In genomic region chr2:121596221-121597080, GRCh38 we compare ENCODE assay signal across 8 cellular contexts. TPM values are rescaled to one million over a fixed set of nuclear protein-coding genes. Genes with fewer than 3 reads are reported as not detected.
DNase-seq lines count a peak whose midpoint lies in the region; ATAC-seq and TF ChIP-seq lines count a peak whose summit lies in the region.

No MANE protein-coding gene starts in this region.

- no peaks in the 10 kb centered on the region for H3K9me3 ChIP-seq in smooth muscle cell (replicated peaks; ENCODE audit: low read depth)

- peaks cover 6% of the 10 kb centered on the region for H3K4me1 ChIP-seq in smooth muscle cell (ENCODE audit: low read depth)

- no peaks in the 10 kb centered on the region for H3K27me3 ChIP-seq in smooth muscle cell (ENCODE audit: low read depth)

- H3K4me2 ChIP-seq in smooth muscle cell: peak overlapping the region; percentile 56

- no peak overlapping the region for H3K27ac ChIP-seq in smooth muscle cell (ENCODE audit: low read depth)

- in situ Hi-C loops in astrocyte of the cerebellum (cut with HindIII; ENCODE audit: low sequenced_read_pairs): no loop called here

- no peak overlapping the region for H2AFZ ChIP-seq in smooth muscle cell (ENCODE audit: low read depth)

- H3K4me3 ChIP-seq in astrocyte of the cerebellum (ENCODE audit: low read depth, low read length) (no peak overlapping the region), smooth muscle cell (no peak overlapping the region)

- no peaks in the 10 kb centered on the region for H3K36me3 ChIP-seq in smooth muscle cell (ENCODE audit: low read depth)

- peaks cover 44% of the 10 kb centered on the region for H3K79me2 ChIP-seq in smooth muscle cell (ENCODE audit: low read depth)

- peaks cover 6% of the 10 kb centered on the region for H3F3A ChIP-seq in smooth muscle cell (ENCODE audit: low read depth)

- H4K20me1 ChIP-seq in smooth muscle cell (ENCODE audit: low read depth): peaks cover 98% of the 10 kb centered on the region

- WGBS in smooth muscle cell (ENCODE audit: low lambda C conversion rate): 58% methylated on average over 11 of the region's 11 CpGs

- ATAC-seq in GM19324 (IDR thresholded peaks at IDR 0.05; ENCODE audit: low FRiP score, unreplicated experiment) (peak; percentile 62), HG03175 (IDR thresholded peaks at IDR 0.05; ENCODE audit: unreplicated experiment) (peak; percentile 81)

- TF ChIP-seq CTCF in astrocyte of the cerebellum (IDR thresholded peaks at IDR 0.05; ENCODE audit: low read depth, low read length, missing control alignments) (peak; percentile 50), smooth muscle cell (IDR thresholded peaks at IDR 0.05; ENCODE audit: borderline replicate concordance, insufficient read depth, poor library complexity, severe bottlenecking) (peak; percentile 37)

- H3K9ac ChIP-seq in smooth muscle cell (ENCODE audit: low read depth): no peak overlapping the region

- DNase-seq in ELF-1 (ENCODE audit: low read depth, low spot score) (peak; percentile 46), NOMO-1 (lab: John Stamatoyannopoulos, UW; ENCODE audit: unreplicated experiment in 2 of 2) (peak; percentile 77 to 91), astrocyte of the cerebellum (ENCODE audit: low read depth) (no peak), iPS-NIHi11 (ENCODE audit: low spot score) (peak; percentile 41), smooth muscle cell (lab: John Stamatoyannopoulos, UW; ENCODE audit: unreplicated experiment) (no peak)
- DNase-seq in effector CD4-positive, alpha-beta T cell: no peak

RNA-seq across cellular contexts. Expression of gene CLASP1, which starts 52.8 kb away (rescaled TPM):
- total RNA-seq in smooth muscle cell: 33.8 and 54.8 TPM in 2 replicates
- polyA plus RNA-seq in smooth muscle cell: 15.0 and 16.1 TPM in 2 replicates

Comparison
In these comparisons a context has a peak if more than half of its experiments do, and no peak if none do; other contexts are left out.
1. DNase-seq: peak in ELF-1 (single experiment), NOMO-1 (2 of 2) and iPS-NIHi11 (single experiment); none in astrocyte of the cerebellum (single experiment), smooth muscle cell (single experiment) and effector CD4-positive, alpha-beta T cell (single experiment).